ENCODE assay signal across 8 cellular contexts in the genomic region with DNA sequence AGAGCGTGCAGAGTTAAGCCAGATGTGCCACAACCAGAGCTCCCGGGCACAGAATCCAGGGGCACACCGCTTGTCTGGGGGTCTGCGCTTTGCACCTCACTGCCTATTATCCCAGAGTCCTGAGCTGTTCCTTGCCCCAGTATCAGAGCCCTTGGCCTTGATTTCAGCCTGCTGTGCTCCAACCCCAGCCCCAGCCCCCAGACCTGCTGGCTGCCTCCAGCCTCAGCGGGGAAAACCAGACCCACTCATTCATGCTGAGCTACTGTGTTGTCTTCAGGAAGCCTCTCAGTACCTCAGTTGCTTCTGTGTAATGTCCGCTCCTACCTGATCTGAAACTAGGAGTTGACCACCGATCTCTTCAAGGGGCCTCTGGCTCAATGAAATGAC. TPM values are rescaled to one million over a fixed set of nuclear protein-coding genes. Genes with fewer than 3 reads are reported as not detected.
DNase-seq lines count a peak whose midpoint lies in the region; ATAC-seq and TF ChIP-seq lines count a peak whose summit lies in the region.

No MANE protein-coding gene starts in this region.

- H3K9me3 ChIP-seq in HUES64 (ENCODE audit: insufficient read depth, low read depth, low read length) = no peaks in the 10 kb centered on the region

- peak overlapping the region; percentile 26; the same call in 1 of the 2 replicates for H3K9ac ChIP-seq in HUES64 (ENCODE audit: low read depth, low read length)

- H3K36me3 Mint-ChIP-seq in central memory CD8-positive, alpha-beta T cell (ENCODE audit: insufficient read depth) = peaks cover 35% of the 10 kb centered on the region
- peaks cover 9% of the 10 kb centered on the region for H3K36me3 Mint-ChIP-seq in osteocyte (ENCODE audit: unreplicated experiment)

- peaks cover 69% of the 10 kb centered on the region for H3K4me1 Mint-ChIP-seq in central memory CD8-positive, alpha-beta T cell
- H3K4me1 Mint-ChIP-seq in osteocyte (ENCODE audit: unreplicated experiment) = peaks cover 43% of the 10 kb centered on the region

- 28% methylated on average over 7 of the region's 7 CpGs for WGBS in HUES64

- peak overlapping the region; percentile 91 for H3K4me3 Mint-ChIP-seq in central memory CD8-positive, alpha-beta T cell
- peak overlapping the region; percentile 79 for H3K4me3 Mint-ChIP-seq in osteocyte (ENCODE audit: unreplicated experiment)

- DNase-seq in GM13976 (ENCODE audit: low spot score) (peak; percentile 62), osteocyte (ENCODE audit: extremely low spot score, unreplicated experiment) (no peak), nucleus accumbens (lab: John Stamatoyannopoulos, UW) (no peak), GDM1 (lab: John Stamatoyannopoulos, UW) (no peak)
- DNase-seq in central memory CD8-positive, alpha-beta T cell (ENCODE audit: low spot score in 2 of 2) = no peak

- peak overlapping the region; percentile 48; the same call in 1 of the 2 replicates for H3K27ac ChIP-seq in HUES64 (ENCODE audit: low read depth, low read length)

- H3K4me1 ChIP-seq in HUES64 (ENCODE audit: insufficient read depth, low read length) = peaks cover 45% of the 10 kb centered on the region

- in situ Hi-C loops in GM13976 (cut with MboI; ENCODE audit: low sequenced_read_pairs, unreplicated experiment) = no loop called here

- TF ChIP-seq CTCF in GM13976 (IDR thresholded peaks at IDR 0.05; ENCODE audit: borderline replicate concordance, control extremely low read depth, extremely low read depth, insufficient read depth, missing control alignments) (no peak), osteocyte (IDR thresholded peaks at IDR 0.05) (no peak)

- H3K36me3 ChIP-seq in HUES64 (ENCODE audit: insufficient read depth, low read length) = peaks cover 7% of the 10 kb centered on the region; the same call in 1 of the 2 replicates

- peaks cover 8% of the 10 kb centered on the region; the same call in 1 of the 2 replicates for H3K27me3 ChIP-seq in HUES64 (ENCODE audit: insufficient read depth, low read length)

- no peaks in the 10 kb centered on the region for H3K9me3 Mint-ChIP-seq in central memory CD8-positive, alpha-beta T cell
- H3K9me3 Mint-ChIP-seq in osteocyte (ENCODE audit: unreplicated experiment) = no peaks in the 10 kb centered on the region

- ATAC-seq in central memory CD8-positive, alpha-beta T cell (replicated peaks; ENCODE audit: extremely low read depth, poor library complexity, severe bottlenecking) = no peak
- ATAC-seq in GM18517 (IDR thresholded peaks at IDR 0.05; ENCODE audit: unreplicated experiment) = no peak
- no peak for ATAC-seq in GM18520 (IDR thresholded peaks at IDR 0.05; ENCODE audit: unreplicated experiment)

- peak overlapping the region; percentile 82 for H3K27ac Mint-ChIP-seq in central memory CD8-positive, alpha-beta T cell (ENCODE audit: low read depth)
- H3K27ac Mint-ChIP-seq in osteocyte (ENCODE audit: unreplicated experiment) = peak overlapping the region; percentile 83

- peak overlapping the region; percentile 71 for H3K4me3 ChIP-seq in HUES64 (ENCODE audit: low read length)

- no peaks in the 10 kb centered on the region for H3K27me3 Mint-ChIP-seq in central memory CD8-positive, alpha-beta T cell
- H3K27me3 Mint-ChIP-seq in osteocyte (ENCODE audit: unreplicated experiment) = no peaks in the 10 kb centered on the region

RNA-seq across cellular contexts. Expression of gene IKBKE, which starts 1.1 kb away (rescaled TPM):
- 7.2 TPM for polyA plus RNA-seq in HUES64 (2013, experiment 1 of 2)
- polyA plus RNA-seq in HUES64 (2013, experiment 2 of 2) = 6.1 TPM
- total RNA-seq in osteocyte = 7.5 and 8.5 TPM in 2 replicates

RNA-seq across cellular contexts. Expression of gene RASSF5, which starts 35.9 kb away (rescaled TPM):
- 0.85 TPM for polyA plus RNA-seq in HUES64 (2013, experiment 1 of 2)
- polyA plus RNA-seq in HUES64 (2013, experiment 2 of 2) = 0.82 TPM
- total RNA-seq in osteocyte = 0.34 TPM in 1 of 2 replicates, not detected in the other
